Comparison of ENCODE assay signal across 20 cellular contexts in the genomic region with DNA sequence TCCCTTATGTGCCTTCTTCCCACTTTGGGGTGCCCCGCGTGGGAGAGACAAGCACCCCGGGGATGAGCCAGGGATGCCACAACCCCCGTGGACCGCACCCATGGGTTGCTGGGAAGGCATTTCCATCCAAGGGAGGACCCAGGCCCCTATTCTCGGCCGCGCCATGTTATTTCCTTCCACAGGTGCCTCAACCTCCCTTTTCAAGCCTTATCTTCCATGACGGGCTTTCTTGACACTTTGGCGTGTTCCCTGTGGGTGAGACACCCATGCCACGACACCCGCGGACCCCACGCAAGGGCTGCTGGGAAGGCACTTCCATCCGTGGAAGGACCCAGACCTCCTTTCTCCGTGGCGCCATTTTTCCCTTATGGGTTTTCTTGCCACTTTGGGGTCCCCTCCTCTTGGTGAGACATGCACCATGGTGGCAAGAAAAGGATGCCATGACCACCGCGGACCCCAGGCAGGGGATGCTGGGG.
DNase-seq lines count a peak whose midpoint lies in the region; ATAC-seq, FAIRE-seq and TF ChIP-seq lines count a peak whose summit lies in the region.
"Had no signal": no experiment of that assay in that cellular context is flagged by ENCODE, and none has a peak within 500 bp of the region (broad histone marks: within the 10 kb centered on the region; RNA-seq: fewer than 3 reads in every experiment).

No MANE protein-coding gene starts in this region.

- H4K20me1 ChIP-seq in HepG2 (ENCODE audit: insufficient read depth, low read length) = no peaks in the 10 kb centered on the region
- H4K20me1 ChIP-seq: BLaER1 had no signal

- no peak for TF ChIP-seq RAD21 in HepG2 (CRISPR knock-in tag; IDR thresholded peaks at IDR 0.05)

- H3K9ac ChIP-seq in HepG2 (ENCODE audit: insufficient read depth, low read depth, low read length) = no peak overlapping the region
- H3K9ac ChIP-seq: BLaER1 had no signal

- CTCF ChIA-PET in HepG2 (lab: Yijun Ruan, JAX; ENCODE audit: low intra/inter-chr PET ratio, low total read pairs) = no interaction called here

- TF ChIP-seq EP300 in HepG2 (IDR thresholded peaks at IDR 0.05; ENCODE audit: low read depth in 2 of 2, low read length in 2 of 2) (no peak), HepG2 (CRISPR knock-in tag; IDR thresholded peaks at IDR 0.05; ENCODE audit: borderline replicate concordance) (no peak), upper lobe of left lung (IDR thresholded peaks at IDR 0.05) (no peak)

- no peaks in the 10 kb centered on the region for H3K4me1 Mint-ChIP-seq in immature natural killer cell

- ATAC-seq in right lobe of liver = no peak
- no peak for ATAC-seq in HepG2
- ATAC-seq in mucosa of descending colon = no peak
- no peak for ATAC-seq in upper lobe of left lung (ENCODE audit: low FRiP score in 2 of 2)

- H3K9me3 Mint-ChIP-seq in immature natural killer cell = peaks cover 23 to 50% (median 35%) of the 10 kb centered on the region in 6 donors

- no peak overlapping the region for H3K4me3 ChIP-seq in right lobe of liver
- H3K4me3 ChIP-seq in HepG2 (replicated peaks in 1 of 3; ENCODE audit: insufficient read depth in 1 of 3, low read depth in 2 of 3, low read length in 3 of 3) = no peak overlapping the region
- no peak overlapping the region for H3K4me3 ChIP-seq in mucosa of descending colon
- H3K4me3 ChIP-seq in upper lobe of left lung = no peak overlapping the region
- H3K4me3 ChIP-seq: BLaER1 had no signal

- peaks cover 0 to 3% (median 0%) of the 10 kb centered on the region in 3 donors for H3K36me3 Mint-ChIP-seq in immature natural killer cell

- H3K27ac ChIP-seq in right lobe of liver (no peak overlapping the region), HepG2 (ENCODE audit: extremely low read length, insufficient read depth, low read length) (no peak overlapping the region), upper lobe of left lung (no peak overlapping the region)
- H3K27ac ChIP-seq: BLaER1, PC-9 had no signal

- H3K27me3 Mint-ChIP-seq in immature natural killer cell (ENCODE audit: low read depth in 3 of 3) = peaks cover 0 to 4% (median 4%) of the 10 kb centered on the region in 3 donors

- peak; percentile 9 for DNase-seq in activated CD8-positive, alpha-beta memory T cell treated with anti-CD3 and anti-CD28 coated beads, Interleukin-2, amount 50 U/mL, for 4 hours
- no peak for DNase-seq in activated CD8-positive, alpha-beta memory T cell treated with anti-CD3 and anti-CD28 coated beads, Interleukin-2, amount 50 U/mL, for 48 hours
- DNase-seq in right lobe of liver (peak in 2 of 3 donors; percentile 9 to 31), HepG2 (ENCODE audit: low spot score) (no peak), mucosa of descending colon (peak in 2 of 3 donors; percentile 3 to 20), upper lobe of left lung (peak; percentile 18 to 46), COLO829 (ENCODE audit: low spot score) (no peak), immature natural killer cell (no peak)
- DNase-seq: 8988T, DMS 273 treated with DMSO at 0.1 percent for 48 hours, EL, Karpas-422, MM.1S, NCI-H1105 treated with DMSO at 0.1 percent for 48 hours, NCI-H187, NCI-H446, NCI-H748 treated with DMSO at 0.1 percent for 48 hours, PC-9 had no signal

- H3K27ac Mint-ChIP-seq in immature natural killer cell = no peak overlapping the region

- POLR2A ChIA-PET in HepG2 (lab: Yijun Ruan, JAX) = no interaction called here

- no peak for FAIRE-seq in HepG2 (lab: Jason Lieb, UNC)
- FAIRE-seq: H54 had no signal

- H3K4me2 ChIP-seq in HepG2 (ENCODE audit: low read depth, low read length) = no peak overlapping the region
- H3K4me2 ChIP-seq: BLaER1 had no signal

- TF ChIP-seq POLR2A in right lobe of liver (IDR thresholded peaks at IDR 0.05) (no peak), HepG2 (IDR thresholded peaks at IDR 0.05; ENCODE audit: insufficient read depth in 1 of 2, low read depth in 2 of 2, low read length in 2 of 2) (no peak), upper lobe of left lung (IDR thresholded peaks at IDR 0.05) (no peak)

- in situ Hi-C loops in HepG2 (cut with HindIII; ENCODE audit: extremely low pct_ligation_motif_present, low pct_unique_long_range_greater_than_20kb) = no loop called here

- intact Hi-C loops in right lobe of liver (cut with DNase I) (no loop called here), HepG2 (cut with micrococcal nuclease; ENCODE audit: unreplicated experiment) (no loop called here), mucosa of descending colon (cut with DNase I, micrococcal nuclease) (no loop called here)

- H3K79me2 ChIP-seq in HepG2 (ENCODE audit: insufficient read depth, low read length) = no peaks in the 10 kb centered on the region

- no peaks in the 10 kb centered on the region for H3K27me3 ChIP-seq in right lobe of liver
- peaks cover 4 to 17% of the 10 kb centered on the region in 2 experiments; a peak in 2 of 5 replicates for H3K27me3 ChIP-seq in HepG2 (ENCODE audit: control insufficient read depth in 1 of 2, insufficient read depth in 2 of 2, low read length in 2 of 2)
- no peaks in the 10 kb centered on the region for H3K27me3 ChIP-seq in upper lobe of left lung
- H3K27me3 ChIP-seq: BLaER1 had no signal

- 54% methylated on average over 13 of the region's 19 CpGs for WGBS in right lobe of liver (ENCODE audit: insufficient coverage, low coverage, low lambda C conversion rate, missing lambda C conversion rate)
- 32% methylated on average over 19 of the region's 19 CpGs for WGBS in HepG2 (ENCODE audit: low lambda C conversion rate)
- 71 to 90% methylated on average over 19 of the region's 19 CpGs for WGBS in upper lobe of left lung, 2 donors

- no peak overlapping the region for H2AFZ ChIP-seq in HepG2 (ENCODE audit: low read length)

- TF ChIP-seq CTCF in right lobe of liver (IDR thresholded peaks at IDR 0.05) (no peak), HepG2 (CRISPR knock-in tag; IDR thresholded peaks at IDR 0.05) (no peak), mucosa of descending colon (IDR thresholded peaks at IDR 0.05) (no peak), upper lobe of left lung (IDR thresholded peaks at IDR 0.05) (no peak)

- H3K4me3 Mint-ChIP-seq in immature natural killer cell = no peak overlapping the region

- H3K9me3 ChIP-seq in right lobe of liver (no peaks in the 10 kb centered on the region), HepG2 (ENCODE audit: low read length) (no peaks in the 10 kb centered on the region; the same call in 1 of the 2 replicates), mucosa of descending colon (peaks cover 98% of the 10 kb centered on the region), upper lobe of left lung (peaks cover 4 to 93% (median 6%) of the 10 kb centered on the region in 4 donors)

- BruUV-seq in HepG2 (replicated peaks; lab: Mats Ljungman, UMichigan) = no TSS peak

- H3K4me1 ChIP-seq in right lobe of liver = no peaks in the 10 kb centered on the region
- H3K4me1 ChIP-seq in HepG2 (ENCODE audit: insufficient read depth, low read length) = no peaks in the 10 kb centered on the region
- H3K4me1 ChIP-seq in mucosa of descending colon (ENCODE audit: low read depth) = no peaks in the 10 kb centered on the region
- no peaks in the 10 kb centered on the region for H3K4me1 ChIP-seq in upper lobe of left lung
- H3K4me1 ChIP-seq: BLaER1 had no signal

- H3K36me3 ChIP-seq in right lobe of liver = no peaks in the 10 kb centered on the region
- H3K36me3 ChIP-seq in HepG2 (replicated peaks in 1 of 2; ENCODE audit: control insufficient read depth in 1 of 2, insufficient read depth in 2 of 2, low read length in 2 of 2) = no peaks in the 10 kb centered on the region
- H3K36me3 ChIP-seq in mucosa of descending colon (ENCODE audit: low read depth) = no peaks in the 10 kb centered on the region
- H3K36me3 ChIP-seq in upper lobe of left lung = no peaks in the 10 kb centered on the region
- H3K36me3 ChIP-seq: BLaER1 had no signal

TF ChIP-seq in HepG2, 621 proteins besides CTCF, POLR2A, EP300 and RAD21 (continues in another document):
- TF ChIP-seq ZNF317 (CRISPR knock-in tag; IDR thresholded peaks at IDR 0.05) (no peak), ZSCAN21 (CRISPR knock-in tag; IDR thresholded peaks at IDR 0.05; ENCODE audit: borderline replicate concordance) (no peak), TAF15 (IDR thresholded peaks at IDR 0.05; ENCODE audit: low read depth, low read length, poor library complexity, severe bottlenecking) (no peak), FOXM1 (CRISPR knock-in tag; IDR thresholded peaks at IDR 0.05) (no peak), ZNF720 (CRISPR knock-in tag; IDR thresholded peaks at IDR 0.05) (no peak), POLR2AphosphoS5 (IDR thresholded peaks at IDR 0.05; ENCODE audit: low read depth, low read length) (no peak), PRMT3 (CRISPR knock-in tag; IDR thresholded peaks at IDR 0.05; ENCODE audit: borderline replicate concordance, low read depth) (no peak), ZNF224 (CRISPR knock-in tag; IDR thresholded peaks at IDR 0.05) (no peak), ZBTB7B (CRISPR knock-in tag; IDR thresholded peaks at IDR 0.05) (no peak), ZNF781 (CRISPR knock-in tag; IDR thresholded peaks at IDR 0.05; ENCODE audit: borderline replicate concordance, not compliant biosample characterization) (no peak)
- TF ChIP-seq, protein P1, sequence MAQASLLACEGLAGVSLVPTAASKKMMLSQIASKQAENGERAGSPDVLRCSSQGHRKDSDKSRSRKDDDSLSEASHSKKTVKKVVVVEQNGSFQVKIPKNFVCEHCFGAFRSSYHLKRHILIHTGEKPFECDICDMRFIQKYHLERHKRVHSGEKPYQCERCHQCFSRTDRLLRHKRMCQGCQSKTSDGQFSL (CRISPR knock-in tag; IDR thresholded peaks at IDR 0.05) = no peak
- TF ChIP-seq, protein P2, sequence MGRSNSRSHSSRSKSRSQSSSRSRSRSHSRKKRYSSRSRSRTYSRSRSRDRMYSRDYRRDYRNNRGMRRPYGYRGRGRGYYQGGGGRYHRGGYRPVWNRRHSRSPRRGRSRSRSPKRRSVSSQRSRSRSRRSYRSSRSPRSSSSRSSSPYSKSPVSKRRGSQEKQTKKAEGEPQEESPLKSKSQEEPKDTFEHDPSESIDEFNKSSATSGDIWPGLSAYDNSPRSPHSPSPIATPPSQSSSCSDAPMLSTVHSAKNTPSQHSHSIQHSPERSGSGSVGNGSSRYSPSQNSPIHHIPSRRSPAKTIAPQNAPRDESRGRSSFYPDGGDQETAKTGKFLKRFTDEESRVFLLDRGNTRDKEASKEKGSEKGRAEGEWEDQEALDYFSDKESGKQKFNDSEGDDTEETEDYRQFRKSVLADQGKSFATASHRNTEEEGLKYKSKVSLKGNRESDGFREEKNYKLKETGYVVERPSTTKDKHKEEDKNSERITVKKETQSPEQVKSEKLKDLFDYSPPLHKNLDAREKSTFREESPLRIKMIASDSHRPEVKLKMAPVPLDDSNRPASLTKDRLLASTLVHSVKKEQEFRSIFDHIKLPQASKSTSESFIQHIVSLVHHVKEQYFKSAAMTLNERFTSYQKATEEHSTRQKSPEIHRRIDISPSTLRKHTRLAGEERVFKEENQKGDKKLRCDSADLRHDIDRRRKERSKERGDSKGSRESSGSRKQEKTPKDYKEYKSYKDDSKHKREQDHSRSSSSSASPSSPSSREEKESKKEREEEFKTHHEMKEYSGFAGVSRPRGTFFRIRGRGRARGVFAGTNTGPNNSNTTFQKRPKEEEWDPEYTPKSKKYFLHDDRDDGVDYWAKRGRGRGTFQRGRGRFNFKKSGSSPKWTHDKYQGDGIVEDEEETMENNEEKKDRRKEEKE (IDR thresholded peaks at IDR 0.05) = no peak

Comparison
In these comparisons a context has a peak if more than half of its experiments do, and no peak if none do; other contexts are left out.
1. DNase-seq: peak in activated CD8-positive, alpha-beta memory T cell treated with anti-CD3 and anti-CD28 coated beads, Interleukin-2, amount 50 U/mL, for 4 hours (single experiment), right lobe of liver (2 of 3), mucosa of descending colon (2 of 3) and upper lobe of left lung (2 of 2); none in activated CD8-positive, alpha-beta memory T cell treated with anti-CD3 and anti-CD28 coated beads, Interleukin-2, amount 50 U/mL, for 48 hours (single experiment), HepG2 (single experiment), COLO829 (single experiment) and immature natural killer cell (0 of 3).